8 cellular contexts compared by ENCODE assay signal in genomic region chr14:75578786-75579781, GRCh38. TPM values are rescaled to one million over a fixed set of nuclear protein-coding genes. Genes with fewer than 3 reads are reported as not detected.
A peak's percentile ranks its signal among the peaks of the same experiment; 100 is the strongest.
DNase-seq lines count a peak whose midpoint lies in the region; ATAC-seq and TF ChIP-seq lines count a peak whose summit lies in the region.

No MANE protein-coding gene starts in this region.

- DNase-seq in CD14-positive monocyte (ENCODE audit: low spot score), result no peak
- DNase-seq in HFF-Myc (ENCODE audit: extremely low read depth, low read depth), result no peak
- no peak for DNase-seq in heart left ventricle
- DNase-seq in progenitor cell of endocrine pancreas (ENCODE audit: low spot score, unreplicated experiment), result peak; percentile 10
- DNase-seq in midbrain (lab: John Stamatoyannopoulos, UW), result no peak
- DNase-seq in NCI-H510A (lab: John Stamatoyannopoulos, UW), result no peak
- no peak for DNase-seq in RPMI8226

- H3K27me3 ChIP-seq in heart left ventricle, result no peaks in the 10 kb centered on the region

- H3K27me3 Mint-ChIP-seq in CD14-positive monocyte (ENCODE audit: low read depth in 3 of 3), result peaks cover 0 to 4% (median 1%) of the 10 kb centered on the region in 3 donors
- H3K27me3 Mint-ChIP-seq in progenitor cell of endocrine pancreas, result peaks cover 24% of the 10 kb centered on the region

- no peak overlapping the region for H3K4me3 Mint-ChIP-seq in CD14-positive monocyte
- peak overlapping the region; percentile 85 for H3K4me3 Mint-ChIP-seq in progenitor cell of endocrine pancreas (ENCODE audit: low read depth)

- 25 to 45% (median 35%) methylated on average over 27 to 33 of the region's 33 CpGs for WGBS in heart left ventricle, 4 donors

- H3K4me3 ChIP-seq in HFF-Myc (replicated peaks; ENCODE audit: low read depth, low read length), result peak overlapping the region; percentile 52
- peak overlapping the region; percentile 30 to 75 (median 61) for H3K4me3 ChIP-seq in heart left ventricle

- no peaks in the 10 kb centered on the region for H3K36me3 ChIP-seq in heart left ventricle

- peak; percentile 18 to 56 (median 48) for ATAC-seq in heart left ventricle

- peaks cover 7 to 31% (median 20%) of the 10 kb centered on the region in 12 donors for H3K4me1 ChIP-seq in heart left ventricle

- H3K4me1 Mint-ChIP-seq in CD14-positive monocyte (peaks cover 12% of the 10 kb centered on the region), progenitor cell of endocrine pancreas (ENCODE audit: low read depth) (peaks cover 11% of the 10 kb centered on the region)

- peaks cover 0 to 6% (median 0%) of the 10 kb centered on the region in 12 donors for H3K9me3 ChIP-seq in heart left ventricle

- peaks cover 0 to 3% of the 10 kb centered on the region in 2 donors for H3K36me3 Mint-ChIP-seq in CD14-positive monocyte
- no peaks in the 10 kb centered on the region for H3K36me3 Mint-ChIP-seq in progenitor cell of endocrine pancreas (ENCODE audit: insufficient read depth)

- H3K27ac Mint-ChIP-seq in CD14-positive monocyte, result peak overlapping the region in 6 of 7 donors; percentile 82 to 97 (median 90)
- H3K27ac Mint-ChIP-seq in progenitor cell of endocrine pancreas, result no peak overlapping the region

- TF ChIP-seq POLR2A in heart left ventricle (IDR thresholded peaks at IDR 0.05), result no peak

- no peak for TF ChIP-seq CTCF in CD14-positive monocyte (IDR thresholded peaks at IDR 0.05)
- peak; percentile 16 for TF ChIP-seq CTCF in HFF-Myc (IDR thresholded peaks at IDR 0.05; ENCODE audit: low read depth, low read length, missing control alignments)
- TF ChIP-seq CTCF in VCaP (conservative IDR thresholded peaks at IDR 0.05), result peak; percentile 56
- TF ChIP-seq CTCF in heart left ventricle (IDR thresholded peaks at IDR 0.05), result peak in 9 of 12 donors; percentile 9 to 50 (median 34)
- peak; percentile 23 for TF ChIP-seq CTCF in progenitor cell of endocrine pancreas (IDR thresholded peaks at IDR 0.05; ENCODE audit: unreplicated experiment)

- H3K9me3 Mint-ChIP-seq in CD14-positive monocyte (peaks cover 0 to 4% (median 0%) of the 10 kb centered on the region in 7 donors), progenitor cell of endocrine pancreas (ENCODE audit: low read depth) (no peaks in the 10 kb centered on the region)

- H3K27ac ChIP-seq in VCaP (peak overlapping the region; percentile 42), heart left ventricle (peak overlapping the region; percentile 15 to 84 (median 72))

- intact Hi-C loops in CD14-positive monocyte (cut with micrococcal nuclease) (loop anchor here (5.0 to 10.0 kb wide), 2 partner anchors 33 to 406 kb away; partner anchors contain the start of genes IFT43 (in 1 of the 2) and TGFB3 (in 1 of the 2)), heart left ventricle (cut with DNase I) (loop anchor here in 5 of 10 donors (1.0 to 2.0 kb wide), 2 partner anchors 75 to 76 kb away; no protein-coding TSS in a partner anchor)

RNA-seq across cellular contexts. Expression of gene FLVCR2, which starts 0.7 kb away (rescaled TPM):
- polyA plus RNA-seq in CD14-positive monocyte, result 10 to 100 TPM; 16.3 to 36.6 TPM
- total RNA-seq in heart left ventricle, result 10 to 100 TPM in 1 of 9 donors, 1 to 10 TPM in 8; 1.2 to 11.7 (median 1.6) TPM
- polyA plus RNA-seq in heart left ventricle, result 1 to 10 TPM in 1 of 2 donors, under 1 TPM in 1; 0.50 to 3.1 TPM
- total RNA-seq in progenitor cell of endocrine pancreas, result 1.0 and 6.3 TPM in 2 replicates

RNA-seq across cellular contexts. Expression of gene BATF, which starts 56.8 kb away (rescaled TPM):
- 10 to 100 TPM; 20.9 to 25.8 TPM for polyA plus RNA-seq in CD14-positive monocyte
- 1 to 10 TPM in 4 of 9 donors, under 1 TPM in 4, not detected in 1; 0.40 to 8.3 (median 1.0) TPM for total RNA-seq in heart left ventricle
- polyA plus RNA-seq in heart left ventricle, result 1 to 10 TPM in 1 of 2 donors, under 1 TPM in 1; 0.84 to 1.3 TPM
- 0.55 TPM in 1 of 2 replicates, not detected in the other for total RNA-seq in progenitor cell of endocrine pancreas
